ENCODE assay signal across 1 cellular context in the genomic region with DNA sequence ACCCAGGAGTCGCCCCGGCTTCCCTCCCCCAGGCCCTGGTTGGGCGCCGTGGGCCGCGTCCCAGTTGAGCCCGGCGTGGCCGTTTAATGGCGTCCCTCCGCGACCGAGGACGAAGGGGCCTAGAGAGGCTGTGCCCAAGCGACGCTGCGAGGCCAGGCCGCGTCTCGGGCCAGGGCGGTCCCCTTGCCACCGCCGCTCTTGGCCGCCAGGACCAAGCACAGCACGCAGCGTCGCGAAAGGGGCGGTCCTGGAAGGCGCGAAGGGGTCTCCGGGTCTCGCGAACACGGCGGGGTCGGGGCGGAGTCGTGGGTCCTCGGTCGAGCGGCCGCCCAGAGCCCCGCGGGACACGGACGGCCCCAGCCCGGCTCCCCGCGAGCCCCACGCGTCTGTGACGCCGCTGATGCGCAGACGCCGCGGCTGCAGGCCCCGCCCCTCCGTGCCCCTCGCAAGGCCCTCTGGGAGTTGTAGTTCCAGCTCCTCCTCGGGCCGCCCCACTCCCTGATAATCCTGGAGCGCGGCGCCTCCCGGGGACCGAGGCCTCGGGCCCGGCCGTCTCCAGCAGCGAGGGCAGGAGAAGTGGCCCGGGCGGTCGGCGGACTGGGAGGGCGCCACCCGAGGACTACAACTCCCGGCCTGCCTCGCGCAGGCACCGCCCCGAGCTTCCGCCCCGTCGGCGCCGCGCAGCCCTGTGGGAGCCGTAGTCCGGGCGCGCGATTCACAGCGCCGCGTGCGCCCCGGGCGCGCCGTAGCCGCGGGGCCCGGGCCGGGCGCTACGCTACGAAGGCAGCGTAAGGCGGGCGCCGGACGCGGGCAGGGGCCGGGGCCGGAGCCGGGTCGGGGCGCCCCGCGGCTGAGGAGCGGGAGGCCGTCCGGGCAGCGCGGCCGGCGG.
TF ChIP-seq lines count a peak whose summit lies in the region.

A gene (plus strand): TSS at position 698 of the 889 bp plus-strand sequence. CDS start 19,127 bp downstream, outside the sequence.

TF ChIP-seq in HEK293, 187 proteins besides CTCF, POLR2A, EP300 and RAD21 (continued from another document and continues in another):
- TF ChIP-seq, protein P1, sequence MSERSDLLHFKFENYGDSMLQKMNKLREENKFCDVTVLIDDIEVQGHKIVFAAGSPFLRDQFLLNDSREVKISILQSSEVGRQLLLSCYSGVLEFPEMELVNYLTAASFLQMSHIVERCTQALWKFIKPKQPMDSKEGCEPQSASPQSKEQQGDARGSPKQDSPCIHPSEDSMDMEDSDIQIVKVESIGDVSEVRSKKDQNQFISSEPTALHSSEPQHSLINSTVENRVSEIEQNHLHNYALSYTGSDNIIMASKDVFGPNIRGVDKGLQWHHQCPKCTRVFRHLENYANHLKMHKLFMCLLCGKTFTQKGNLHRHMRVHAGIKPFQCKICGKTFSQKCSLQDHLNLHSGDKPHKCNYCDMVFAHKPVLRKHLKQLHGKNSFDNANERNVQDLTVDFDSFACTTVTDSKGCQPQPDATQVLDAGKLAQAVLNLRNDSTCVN (tag by site-specific recombination; optimal IDR thresholded peaks at IDR 0.05), result peak; percentile 92
- TF ChIP-seq ZNF677 (tag by site-specific recombination; IDR thresholded peaks at IDR 0.05) (no peak), OVOL3 (tag by site-specific recombination; IDR thresholded peaks at IDR 0.05) (no peak), ZBTB8A (tag by site-specific recombination; IDR thresholded peaks at IDR 0.05) (peak; percentile 87), ZNF155 (tag by site-specific recombination; IDR thresholded peaks at IDR 0.05) (no peak), TRIM28 (IDR thresholded peaks at IDR 0.05; ENCODE audit: borderline replicate concordance, low read length) (no peak), RBAK (tag by site-specific recombination; IDR thresholded peaks at IDR 0.05) (no peak), ZSCAN23 (tag by site-specific recombination; IDR thresholded peaks at IDR 0.05) (no peak), GLI4 (tag by site-specific recombination; IDR thresholded peaks at IDR 0.05) (no peak), ZNF391 (tag by site-specific recombination; IDR thresholded peaks at IDR 0.05; ENCODE audit: borderline replicate concordance, low read depth) (no peak), REPIN1 (tag by site-specific recombination; IDR thresholded peaks at IDR 0.05; ENCODE audit: low read depth) (no peak), ZNF837 (tag by site-specific recombination; IDR thresholded peaks at IDR 0.05) (no peak), ZNF549 (tag by site-specific recombination; IDR thresholded peaks at IDR 0.05) (no peak), ZNF473 (tag by site-specific recombination; IDR thresholded peaks at IDR 0.05) (no peak), ZFHX2 (tag by site-specific recombination; conservative IDR thresholded peaks at IDR 0.05) (peak; percentile 5; the same call in 1 of the 2 replicates), ZNF121 (tag by site-specific recombination; IDR thresholded peaks at IDR 0.05) (no peak), ZNF354C (tag by site-specific recombination; IDR thresholded peaks at IDR 0.05; ENCODE audit: borderline replicate concordance, low read depth) (no peak), ZEB2 (tag by site-specific recombination; IDR thresholded peaks at IDR 0.05) (peak; percentile 80), HOXC10 (CRISPR knock-in tag; IDR thresholded peaks at IDR 0.05) (no peak), FEZF1 (tag by site-specific recombination; IDR thresholded peaks at IDR 0.05) (no peak), ZFP3 (tag by site-specific recombination; IDR thresholded peaks at IDR 0.05; ENCODE audit: low read depth) (no peak), YY1 (tag by site-specific recombination; IDR thresholded peaks at IDR 0.05) (peak; percentile 50), BCL11A (tag by site-specific recombination; IDR thresholded peaks at IDR 0.05; ENCODE audit: low read depth) (no peak), ZNF169 (tag by site-specific recombination; IDR thresholded peaks at IDR 0.05) (0 out of 2 replicates have a peak, but pooled peaks have one; percentile 34), ZNF621 (tag by site-specific recombination; IDR thresholded peaks at IDR 0.05) (no peak), ZNF707 (tag by site-specific recombination; IDR thresholded peaks at IDR 0.05) (no peak), ZNF324 (tag by site-specific recombination; IDR thresholded peaks at IDR 0.05) (no peak), SP7 (tag by site-specific recombination; IDR thresholded peaks at IDR 0.05) (peak; percentile 38; the same call in 1 of the 2 replicates), ZBTB7A (tag by site-specific recombination; IDR thresholded peaks at IDR 0.05; ENCODE audit: low read depth) (peak; percentile 12; the same call in 1 of the 2 replicates), ZNF394 (tag by site-specific recombination; IDR thresholded peaks at IDR 0.05; ENCODE audit: borderline replicate concordance) (peak; percentile 71; the same call in 1 of the 2 replicates), SP2 (tag by site-specific recombination; IDR thresholded peaks at IDR 0.05) (peak; percentile 77), ZBTB48 (tag by site-specific recombination; IDR thresholded peaks at IDR 0.05) (no peak; the same call in 1 of the 2 replicates), ZNF37A (tag by site-specific recombination; IDR thresholded peaks at IDR 0.05) (no peak), ZNF585B (tag by site-specific recombination; IDR thresholded peaks at IDR 0.05) (no peak), ZNF221 (tag by site-specific recombination; IDR thresholded peaks at IDR 0.05; ENCODE audit: borderline replicate concordance) (no peak), ZNF555 (tag by site-specific recombination; conservative IDR thresholded peaks at IDR 0.05) (no peak), ZFP69B (tag by site-specific recombination; IDR thresholded peaks at IDR 0.05) (peak; percentile 38; the same call in 1 of the 2 replicates)
- TF ChIP-seq, protein P2, sequence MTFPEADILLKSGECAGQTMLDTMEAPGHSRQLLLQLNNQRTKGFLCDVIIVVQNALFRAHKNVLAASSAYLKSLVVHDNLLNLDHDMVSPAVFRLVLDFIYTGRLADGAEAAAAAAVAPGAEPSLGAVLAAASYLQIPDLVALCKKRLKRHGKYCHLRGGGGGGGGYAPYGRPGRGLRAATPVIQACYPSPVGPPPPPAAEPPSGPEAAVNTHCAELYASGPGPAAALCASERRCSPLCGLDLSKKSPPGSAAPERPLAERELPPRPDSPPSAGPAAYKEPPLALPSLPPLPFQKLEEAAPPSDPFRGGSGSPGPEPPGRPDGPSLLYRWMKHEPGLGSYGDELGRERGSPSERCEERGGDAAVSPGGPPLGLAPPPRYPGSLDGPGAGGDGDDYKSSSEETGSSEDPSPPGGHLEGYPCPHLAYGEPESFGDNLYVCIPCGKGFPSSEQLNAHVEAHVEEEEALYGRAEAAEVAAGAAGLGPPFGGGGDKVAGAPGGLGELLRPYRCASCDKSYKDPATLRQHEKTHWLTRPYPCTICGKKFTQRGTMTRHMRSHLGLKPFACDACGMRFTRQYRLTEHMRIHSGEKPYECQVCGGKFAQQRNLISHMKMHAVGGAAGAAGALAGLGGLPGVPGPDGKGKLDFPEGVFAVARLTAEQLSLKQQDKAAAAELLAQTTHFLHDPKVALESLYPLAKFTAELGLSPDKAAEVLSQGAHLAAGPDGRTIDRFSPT (tag by site-specific recombination; IDR thresholded peaks at IDR 0.05), result no peak; the same call in 1 of the 2 replicates
- TF ChIP-seq, protein P3, sequence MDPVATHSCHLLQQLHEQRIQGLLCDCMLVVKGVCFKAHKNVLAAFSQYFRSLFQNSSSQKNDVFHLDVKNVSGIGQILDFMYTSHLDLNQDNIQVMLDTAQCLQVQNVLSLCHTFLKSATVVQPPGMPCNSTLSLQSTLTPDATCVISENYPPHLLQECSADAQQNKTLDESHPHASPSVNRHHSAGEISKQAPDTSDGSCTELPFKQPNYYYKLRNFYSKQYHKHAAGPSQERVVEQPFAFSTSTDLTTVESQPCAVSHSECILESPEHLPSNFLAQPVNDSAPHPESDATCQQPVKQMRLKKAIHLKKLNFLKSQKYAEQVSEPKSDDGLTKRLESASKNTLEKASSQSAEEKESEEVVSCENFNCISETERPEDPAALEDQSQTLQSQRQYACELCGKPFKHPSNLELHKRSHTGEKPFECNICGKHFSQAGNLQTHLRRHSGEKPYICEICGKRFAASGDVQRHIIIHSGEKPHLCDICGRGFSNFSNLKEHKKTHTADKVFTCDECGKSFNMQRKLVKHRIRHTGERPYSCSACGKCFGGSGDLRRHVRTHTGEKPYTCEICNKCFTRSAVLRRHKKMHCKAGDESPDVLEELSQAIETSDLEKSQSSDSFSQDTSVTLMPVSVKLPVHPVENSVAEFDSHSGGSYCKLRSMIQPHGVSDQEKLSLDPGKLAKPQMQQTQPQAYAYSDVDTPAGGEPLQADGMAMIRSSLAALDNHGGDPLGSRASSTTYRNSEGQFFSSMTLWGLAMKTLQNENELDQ (tag by site-specific recombination; IDR thresholded peaks at IDR 0.05; ENCODE audit: low read depth), result no peak
- TF ChIP-seq, protein P4, sequence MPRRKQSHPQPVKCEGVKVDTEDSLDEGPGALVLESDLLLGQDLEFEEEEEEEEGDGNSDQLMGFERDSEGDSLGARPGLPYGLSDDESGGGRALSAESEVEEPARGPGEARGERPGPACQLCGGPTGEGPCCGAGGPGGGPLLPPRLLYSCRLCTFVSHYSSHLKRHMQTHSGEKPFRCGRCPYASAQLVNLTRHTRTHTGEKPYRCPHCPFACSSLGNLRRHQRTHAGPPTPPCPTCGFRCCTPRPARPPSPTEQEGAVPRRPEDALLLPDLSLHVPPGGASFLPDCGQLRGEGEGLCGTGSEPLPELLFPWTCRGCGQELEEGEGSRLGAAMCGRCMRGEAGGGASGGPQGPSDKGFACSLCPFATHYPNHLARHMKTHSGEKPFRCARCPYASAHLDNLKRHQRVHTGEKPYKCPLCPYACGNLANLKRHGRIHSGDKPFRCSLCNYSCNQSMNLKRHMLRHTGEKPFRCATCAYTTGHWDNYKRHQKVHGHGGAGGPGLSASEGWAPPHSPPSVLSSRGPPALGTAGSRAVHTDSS (tag by site-specific recombination; IDR thresholded peaks at IDR 0.05), result no peak
- TF ChIP-seq, protein P5, sequence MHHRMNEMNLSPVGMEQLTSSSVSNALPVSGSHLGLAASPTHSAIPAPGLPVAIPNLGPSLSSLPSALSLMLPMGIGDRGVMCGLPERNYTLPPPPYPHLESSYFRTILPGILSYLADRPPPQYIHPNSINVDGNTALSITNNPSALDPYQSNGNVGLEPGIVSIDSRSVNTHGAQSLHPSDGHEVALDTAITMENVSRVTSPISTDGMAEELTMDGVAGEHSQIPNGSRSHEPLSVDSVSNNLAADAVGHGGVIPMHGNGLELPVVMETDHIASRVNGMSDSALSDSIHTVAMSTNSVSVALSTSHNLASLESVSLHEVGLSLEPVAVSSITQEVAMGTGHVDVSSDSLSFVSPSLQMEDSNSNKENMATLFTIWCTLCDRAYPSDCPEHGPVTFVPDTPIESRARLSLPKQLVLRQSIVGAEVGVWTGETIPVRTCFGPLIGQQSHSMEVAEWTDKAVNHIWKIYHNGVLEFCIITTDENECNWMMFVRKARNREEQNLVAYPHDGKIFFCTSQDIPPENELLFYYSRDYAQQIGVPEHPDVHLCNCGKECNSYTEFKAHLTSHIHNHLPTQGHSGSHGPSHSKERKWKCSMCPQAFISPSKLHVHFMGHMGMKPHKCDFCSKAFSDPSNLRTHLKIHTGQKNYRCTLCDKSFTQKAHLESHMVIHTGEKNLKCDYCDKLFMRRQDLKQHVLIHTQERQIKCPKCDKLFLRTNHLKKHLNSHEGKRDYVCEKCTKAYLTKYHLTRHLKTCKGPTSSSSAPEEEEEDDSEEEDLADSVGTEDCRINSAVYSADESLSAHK (tag by site-specific recombination; IDR thresholded peaks at IDR 0.05), result peak; percentile 33; the same call in 1 of the 2 replicates
- TF ChIP-seq, protein P6, sequence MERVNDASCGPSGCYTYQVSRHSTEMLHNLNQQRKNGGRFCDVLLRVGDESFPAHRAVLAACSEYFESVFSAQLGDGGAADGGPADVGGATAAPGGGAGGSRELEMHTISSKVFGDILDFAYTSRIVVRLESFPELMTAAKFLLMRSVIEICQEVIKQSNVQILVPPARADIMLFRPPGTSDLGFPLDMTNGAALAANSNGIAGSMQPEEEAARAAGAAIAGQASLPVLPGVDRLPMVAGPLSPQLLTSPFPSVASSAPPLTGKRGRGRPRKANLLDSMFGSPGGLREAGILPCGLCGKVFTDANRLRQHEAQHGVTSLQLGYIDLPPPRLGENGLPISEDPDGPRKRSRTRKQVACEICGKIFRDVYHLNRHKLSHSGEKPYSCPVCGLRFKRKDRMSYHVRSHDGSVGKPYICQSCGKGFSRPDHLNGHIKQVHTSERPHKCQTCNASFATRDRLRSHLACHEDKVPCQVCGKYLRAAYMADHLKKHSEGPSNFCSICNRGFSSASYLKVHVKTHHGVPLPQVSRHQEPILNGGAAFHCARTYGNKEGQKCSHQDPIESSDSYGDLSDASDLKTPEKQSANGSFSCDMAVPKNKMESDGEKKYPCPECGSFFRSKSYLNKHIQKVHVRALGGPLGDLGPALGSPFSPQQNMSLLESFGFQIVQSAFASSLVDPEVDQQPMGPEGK (tag by site-specific recombination; IDR thresholded peaks at IDR 0.05), result peak; percentile 89
- TF ChIP-seq, protein P7, sequence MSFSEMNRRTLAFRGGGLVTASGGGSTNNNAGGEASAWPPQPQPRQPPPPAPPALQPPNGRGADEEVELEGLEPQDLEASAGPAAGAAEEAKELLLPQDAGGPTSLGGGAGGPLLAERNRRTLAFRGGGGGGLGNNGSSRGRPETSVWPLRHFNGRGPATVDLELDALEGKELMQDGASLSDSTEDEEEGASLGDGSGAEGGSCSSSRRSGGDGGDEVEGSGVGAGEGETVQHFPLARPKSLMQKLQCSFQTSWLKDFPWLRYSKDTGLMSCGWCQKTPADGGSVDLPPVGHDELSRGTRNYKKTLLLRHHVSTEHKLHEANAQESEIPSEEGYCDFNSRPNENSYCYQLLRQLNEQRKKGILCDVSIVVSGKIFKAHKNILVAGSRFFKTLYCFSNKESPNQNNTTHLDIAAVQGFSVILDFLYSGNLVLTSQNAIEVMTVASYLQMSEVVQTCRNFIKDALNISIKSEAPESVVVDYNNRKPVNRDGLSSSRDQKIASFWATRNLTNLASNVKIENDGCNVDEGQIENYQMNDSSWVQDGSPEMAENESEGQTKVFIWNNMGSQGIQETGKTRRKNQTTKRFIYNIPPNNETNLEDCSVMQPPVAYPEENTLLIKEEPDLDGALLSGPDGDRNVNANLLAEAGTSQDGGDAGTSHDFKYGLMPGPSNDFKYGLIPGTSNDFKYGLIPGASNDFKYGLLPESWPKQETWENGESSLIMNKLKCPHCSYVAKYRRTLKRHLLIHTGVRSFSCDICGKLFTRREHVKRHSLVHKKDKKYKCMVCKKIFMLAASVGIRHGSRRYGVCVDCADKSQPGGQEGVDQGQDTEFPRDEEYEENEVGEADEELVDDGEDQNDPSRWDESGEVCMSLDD (tag by site-specific recombination; IDR thresholded peaks at IDR 0.05), result no peak
- TF ChIP-seq, protein P8, sequence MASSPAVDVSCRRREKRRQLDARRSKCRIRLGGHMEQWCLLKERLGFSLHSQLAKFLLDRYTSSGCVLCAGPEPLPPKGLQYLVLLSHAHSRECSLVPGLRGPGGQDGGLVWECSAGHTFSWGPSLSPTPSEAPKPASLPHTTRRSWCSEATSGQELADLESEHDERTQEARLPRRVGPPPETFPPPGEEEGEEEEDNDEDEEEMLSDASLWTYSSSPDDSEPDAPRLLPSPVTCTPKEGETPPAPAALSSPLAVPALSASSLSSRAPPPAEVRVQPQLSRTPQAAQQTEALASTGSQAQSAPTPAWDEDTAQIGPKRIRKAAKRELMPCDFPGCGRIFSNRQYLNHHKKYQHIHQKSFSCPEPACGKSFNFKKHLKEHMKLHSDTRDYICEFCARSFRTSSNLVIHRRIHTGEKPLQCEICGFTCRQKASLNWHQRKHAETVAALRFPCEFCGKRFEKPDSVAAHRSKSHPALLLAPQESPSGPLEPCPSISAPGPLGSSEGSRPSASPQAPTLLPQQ (tag by site-specific recombination; IDR thresholded peaks at IDR 0.05), result peak; percentile 69; the same call in 1 of the 2 replicates
